Comparison of ENCODE assay signal across 16 cellular contexts in genomic region chr20:18543216-18543615, GRCh38. TPM values are rescaled to one million over a fixed set of nuclear protein-coding genes. Genes with fewer than 3 reads are reported as not detected.
A peak's percentile ranks its signal among the peaks of the same experiment; 100 is the strongest.
DNase-seq lines count a peak whose midpoint lies in the region; ATAC-seq and TF ChIP-seq lines count a peak whose summit lies in the region.
"Had no signal": no experiment of that assay in that cellular context is flagged by ENCODE, and none has a peak within 500 bp of the region (broad histone marks: within the 10 kb centered on the region; RNA-seq: fewer than 3 reads in every experiment).

No MANE protein-coding gene starts in this region.

- peak overlapping the region; percentile 28 for H3K4me2 ChIP-seq in skeletal muscle satellite cell (ENCODE audit: low read length)
- H3K4me2 ChIP-seq: KMS-11, PC-9 had no signal

- no peak for DNase-seq in HFFc6
- peak in 1 of 61 donors; percentile 5 for DNase-seq in caudate nucleus (lab: John Stamatoyannopoulos, UW)
- no peak for DNase-seq in left ventricle myocardium inferior
- DNase-seq: ACHN; Caco-2; CD4-positive, CD25-positive, alpha-beta regulatory T cell; H7; NCI-H1436; NCI-H510A; NCI-H82; PC-9 had no signal

- peaks cover 40% of the 10 kb centered on the region for H3K36me3 Mint-ChIP-seq in HFFc6 (ENCODE audit: low read depth)

- no peaks in the 10 kb centered on the region for H3K9me3 Mint-ChIP-seq in HFFc6
- H3K9me3 Mint-ChIP-seq: CD4-positive, CD25-positive, alpha-beta regulatory T cell had no signal

- H3K27me3 ChIP-seq in skeletal muscle satellite cell (ENCODE audit: control insufficient read depth, insufficient read depth, low read length) = no peaks in the 10 kb centered on the region
- H3K27me3 ChIP-seq in left ventricle myocardium inferior (ENCODE audit: low read depth) = no peaks in the 10 kb centered on the region

- H3K27me3 Mint-ChIP-seq in HFFc6 (ENCODE audit: insufficient read depth) = no peaks in the 10 kb centered on the region
- H3K27me3 Mint-ChIP-seq: CD4-positive, CD25-positive, alpha-beta regulatory T cell had no signal

- ATAC-seq in GM21423 (IDR thresholded peaks at IDR 0.05; ENCODE audit: unreplicated experiment) (no peak), GM19035 (IDR thresholded peaks at IDR 0.05; ENCODE audit: unreplicated experiment) (no peak)

- H3K4me1 Mint-ChIP-seq in HFFc6 (ENCODE audit: low read depth) = peaks cover 28% of the 10 kb centered on the region

- peaks cover 46% of the 10 kb centered on the region for H3K36me3 ChIP-seq in skeletal muscle satellite cell (ENCODE audit: insufficient read depth, low read length)
- peaks cover 88% of the 10 kb centered on the region for H3K36me3 ChIP-seq in left ventricle myocardium inferior

- H3K4me3 ChIP-seq in skeletal muscle satellite cell (ENCODE audit: low read length) = no peak overlapping the region
- H3K4me3 ChIP-seq in left ventricle myocardium inferior = no peak overlapping the region
- H3K4me3 ChIP-seq: PC-9 had no signal

- H3K4me3 Mint-ChIP-seq in HFFc6 = no peak overlapping the region
- H3K4me3 Mint-ChIP-seq: CD4-positive, CD25-positive, alpha-beta regulatory T cell had no signal

- H3K9me3 ChIP-seq in skeletal muscle satellite cell (replicated peaks; ENCODE audit: low read length) (no peaks in the 10 kb centered on the region), left ventricle myocardium inferior (replicated peaks) (no peaks in the 10 kb centered on the region)
- H3K9me3 ChIP-seq: Caco-2 had no signal

- H3K27ac ChIP-seq in C4-2B = peak overlapping the region; percentile 80
- H3K27ac ChIP-seq in caudate nucleus (ENCODE audit: low read depth, low read length) = peak overlapping the region; percentile 55
- H3K27ac ChIP-seq in left ventricle myocardium inferior (replicated peaks) = no peak overlapping the region
- H3K27ac ChIP-seq: KMS-11, PC-9 had no signal

- H3K4me1 ChIP-seq in skeletal muscle satellite cell (ENCODE audit: control insufficient read depth, insufficient read depth, low read length) (peaks cover 33% of the 10 kb centered on the region), left ventricle myocardium inferior (no peaks in the 10 kb centered on the region)
- H3K4me1 ChIP-seq: Caco-2 had no signal

- intact Hi-C loops in left ventricle myocardium inferior (cut with micrococcal nuclease) = no loop called here

- TF ChIP-seq CTCF in C4-2B (conservative IDR thresholded peaks at IDR 0.05) (no peak), HFFc6 (IDR thresholded peaks at IDR 0.05) (no peak), left ventricle myocardium inferior (IDR thresholded peaks at IDR 0.05; ENCODE audit: borderline replicate concordance) (no peak)

- peak overlapping the region; percentile 32; the same call in 1 of the 2 replicates for H3K27ac Mint-ChIP-seq in HFFc6

- H3K9ac ChIP-seq in skeletal muscle satellite cell (ENCODE audit: low read depth, low read length) = no peak overlapping the region
- H3K9ac ChIP-seq: KMS-11 had no signal

RNA-seq across cellular contexts. Expression of gene SMIM26, which starts 24.0 kb away (rescaled TPM):
- 10 to 100 TPM; 59.7 to 71.0 (median 67.7) TPM for total RNA-seq in HFFc6 (2021; fragmentation: NEBNext Ultra II Directional; extraction: Animal tissue kit (Norgen Biotek cat#: 25700))
- 88.5 and 98.7 TPM in 2 replicates for total RNA-seq in skeletal muscle satellite cell (2012; rRNA removed)
- 109 TPM for total RNA-seq in left ventricle myocardium inferior

RNA-seq across cellular contexts. Expression of gene SEC23B, which starts 35.5 kb away (rescaled TPM):
- total RNA-seq in HFFc6 (2021; fragmentation: NEBNext Ultra II Directional; extraction: Animal tissue kit (Norgen Biotek cat#: 25700)) = 10 to 100 TPM; 50.8 to 63.4 (median 57.6) TPM
- total RNA-seq in skeletal muscle satellite cell (2012; rRNA removed) = 57.7 and 62.4 TPM in 2 replicates
- total RNA-seq in left ventricle myocardium inferior = 9.7 TPM

RNA-seq across cellular contexts. Expression of gene DTD1, which starts 44.6 kb away (rescaled TPM):
- 10 to 100 TPM; 53.6 to 75.1 (median 70.6) TPM for total RNA-seq in HFFc6 (2021; fragmentation: NEBNext Ultra II Directional; extraction: Animal tissue kit (Norgen Biotek cat#: 25700))
- 91.1 and 99.4 TPM in 2 replicates for total RNA-seq in skeletal muscle satellite cell (2012; rRNA removed)
- 12.2 TPM for total RNA-seq in left ventricle myocardium inferior

RNA-seq across cellular contexts. Expression of gene RBBP9, which starts 46.2 kb away (rescaled TPM):
- 10 to 100 TPM; 11.5 to 17.5 (median 15.8) TPM for total RNA-seq in HFFc6 (2021; fragmentation: NEBNext Ultra II Directional; extraction: Animal tissue kit (Norgen Biotek cat#: 25700))
- 15.5 and 17.5 TPM in 2 replicates for total RNA-seq in skeletal muscle satellite cell (2012; rRNA removed)
- 5.6 TPM for total RNA-seq in left ventricle myocardium inferior
